ENCODE assay signal across 18 cellular contexts in the genomic region with DNA sequence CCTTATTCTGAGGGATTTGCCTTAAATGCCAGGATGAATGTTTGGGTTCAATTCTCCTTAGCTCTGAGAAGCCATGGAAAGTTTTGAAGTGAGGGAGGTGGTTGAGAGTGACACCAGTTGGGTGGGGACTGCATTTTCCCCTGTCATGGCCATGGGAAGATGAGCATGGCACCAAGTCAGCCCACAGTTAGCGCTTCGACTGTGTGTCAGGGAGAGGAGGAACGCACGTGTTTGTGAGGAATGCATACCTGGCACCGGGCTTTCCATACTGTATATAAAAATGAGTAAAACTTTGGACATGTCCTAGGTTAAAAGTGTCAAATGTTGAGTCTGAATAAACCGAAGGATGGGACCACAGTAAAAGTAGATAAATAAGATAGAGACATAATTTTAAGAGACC.
DNase-seq lines count a peak whose midpoint lies in the region; ATAC-seq, FAIRE-seq and TF ChIP-seq lines count a peak whose summit lies in the region.
"Had no signal": no experiment of that assay in that cellular context is flagged by ENCODE, and none has a peak within 500 bp of the region (broad histone marks: within the 10 kb centered on the region; RNA-seq: fewer than 3 reads in every experiment).

No MANE protein-coding gene starts in this region.

- peak overlapping the region; percentile 50 for H3K27ac Mint-ChIP-seq in astrocyte (ENCODE audit: unreplicated experiment)
- H3K27ac Mint-ChIP-seq in mesothelial cell of epicardium = peak overlapping the region; percentile 13
- H3K27ac Mint-ChIP-seq: CD4-positive, alpha-beta T cell; IgD-negative memory B cell had no signal

- no peak overlapping the region for H3K23ac ChIP-seq in IMR-90 (ENCODE audit: low read depth, low read length)

- no peak for ATAC-seq in IMR-90 (ENCODE audit: low read depth)

- H3K9me3 ChIP-seq in IMR-90 (ENCODE audit: control insufficient read depth, insufficient read depth, low read length) (no peaks in the 10 kb centered on the region), astrocyte (ENCODE audit: insufficient read depth, low read depth, low read length) (no peaks in the 10 kb centered on the region), smooth muscle cell (replicated peaks; ENCODE audit: low read depth) (no peaks in the 10 kb centered on the region)
- H3K9me3 ChIP-seq: BLaER1, HAP-1, SK-N-SH had no signal

- peaks cover 12% of the 10 kb centered on the region for H3F3A ChIP-seq in smooth muscle cell (ENCODE audit: low read depth)

- no peak overlapping the region for H3K56ac ChIP-seq in IMR-90 (ENCODE audit: extremely low read depth, insufficient read depth, low read length)

- no peaks in the 10 kb centered on the region for H3K27me3 Mint-ChIP-seq in astrocyte (ENCODE audit: low read depth, unreplicated experiment)
- no peaks in the 10 kb centered on the region for H3K27me3 Mint-ChIP-seq in mesothelial cell of epicardium (ENCODE audit: low read depth)
- H3K27me3 Mint-ChIP-seq: CD4-positive, alpha-beta T cell had no signal

- H3K36me3 Mint-ChIP-seq in astrocyte (ENCODE audit: low read depth, unreplicated experiment) = no peaks in the 10 kb centered on the region
- no peaks in the 10 kb centered on the region for H3K36me3 Mint-ChIP-seq in mesothelial cell of epicardium
- H3K36me3 Mint-ChIP-seq: IgD-negative memory B cell had no signal

- no peak for TF ChIP-seq POLR2A in IMR-90 (IDR thresholded peaks at IDR 0.05; ENCODE audit: low read depth, low read length)

- H3K4me3 Mint-ChIP-seq in astrocyte (ENCODE audit: unreplicated experiment) = no peak overlapping the region
- H3K4me3 Mint-ChIP-seq in mesothelial cell of epicardium = no peak overlapping the region
- H3K4me3 Mint-ChIP-seq: CD4-positive, alpha-beta T cell; IgD-negative memory B cell had no signal

- H3K14ac ChIP-seq in IMR-90 (replicated peaks; ENCODE audit: low read depth, low read length) = 0 out of 2 replicates have a peak overlapping the region, but pooled peaks have one; percentile 25

- H2BK15ac ChIP-seq in IMR-90 (ENCODE audit: low read depth, low read length) = peak overlapping the region; percentile 47; the same call in 2 of the 3 replicates

- peak overlapping the region; percentile 32; the same call in 1 of the 2 replicates for H4K91ac ChIP-seq in IMR-90 (ENCODE audit: insufficient read depth, low read depth, low read length)

- dilution Hi-C loops in IMR-90 (cut with HindIII; ENCODE audit: low sequenced_read_pairs, unreplicated experiment) = no loop called here

- peaks cover 22% of the 10 kb centered on the region for H3K4me1 Mint-ChIP-seq in astrocyte (ENCODE audit: low read depth, unreplicated experiment)
- peaks cover 46% of the 10 kb centered on the region for H3K4me1 Mint-ChIP-seq in mesothelial cell of epicardium
- H3K4me1 Mint-ChIP-seq: IgD-negative memory B cell had no signal

- H2AFZ ChIP-seq in IMR-90 (replicated peaks; ENCODE audit: low read length, poor library complexity) (no peak overlapping the region), astrocyte (ENCODE audit: low read depth, low read length) (no peak overlapping the region), smooth muscle cell (ENCODE audit: low read depth) (no peak overlapping the region)

- DNase-seq in IMR-90 = no peak
- no peak for DNase-seq in astrocyte (ENCODE audit: low read depth)
- no peak for DNase-seq in mesothelial cell of epicardium (ENCODE audit: low spot score in 2 of 2, unreplicated experiment in 2 of 2)
- DNase-seq in smooth muscle cell (lab: John Stamatoyannopoulos, UW; ENCODE audit: unreplicated experiment) = no peak
- no peak for DNase-seq in GDM1 (lab: John Stamatoyannopoulos, UW)
- no peak for DNase-seq in NCI-H2029 treated with DMSO at 0.1 percent for 48 hours (lab: John Stamatoyannopoulos, UW)
- no peak for DNase-seq in NCI-H146 (lab: John Stamatoyannopoulos, UW)
- DNase-seq: CD4-positive, alpha-beta T cell; GF-D8; NCI-H1694 treated with DMSO at 0.1 percent for 48 hours; NCI-H446 treated with DMSO at 0.1 percent for 48 hours; NCI-H526 treated with DMSO at 0.1 percent for 48 hours; SIG-M5; SK-N-SH had no signal

- peaks cover 9% of the 10 kb centered on the region for H3K4me1 ChIP-seq in IMR-90 (ENCODE audit: control insufficient read depth, insufficient read depth, low read length)
- peaks cover 33% of the 10 kb centered on the region for H3K4me1 ChIP-seq in astrocyte (ENCODE audit: insufficient read depth, low read length)
- peaks cover 26% of the 10 kb centered on the region for H3K4me1 ChIP-seq in smooth muscle cell (ENCODE audit: low read depth)
- H3K4me1 ChIP-seq: BLaER1 had no signal

- no peaks in the 10 kb centered on the region for H3K36me3 ChIP-seq in IMR-90 (ENCODE audit: control insufficient read depth, insufficient read depth, low read length)
- H3K36me3 ChIP-seq in astrocyte (ENCODE audit: insufficient read depth, low read length) = no peaks in the 10 kb centered on the region
- no peaks in the 10 kb centered on the region for H3K36me3 ChIP-seq in smooth muscle cell (ENCODE audit: low read depth)
- H3K36me3 ChIP-seq: BLaER1, HAP-1 had no signal

- H3K4me2 ChIP-seq in IMR-90 (ENCODE audit: low read depth, low read length) (no peak overlapping the region), astrocyte (ENCODE audit: low read length) (no peak overlapping the region), smooth muscle cell (no peak overlapping the region)
- H3K4me2 ChIP-seq: BLaER1 had no signal

- FAIRE-seq in astrocyte (lab: Jason Lieb, UNC) = no peak

- no TSS peak for BruUV-seq in IMR-90 (replicated peaks; lab: Mats Ljungman, UMichigan)

- POLR2A ChIA-PET in IMR-90 (lab: Charles Lee; ENCODE audit: unreplicated experiment) = no interaction called here

- H2AK5ac ChIP-seq in IMR-90 (ENCODE audit: low read depth, low read length) = peak overlapping the region; percentile 71; the same call in 1 of the 2 replicates

- H2BK5ac ChIP-seq in IMR-90 (ENCODE audit: low read depth, low read length, poor library complexity, severe bottlenecking) = no peak overlapping the region

- H3K4ac ChIP-seq in IMR-90 (ENCODE audit: low read depth, low read length) = 0 out of 2 replicates have a peak overlapping the region, but pooled peaks have one; percentile 56

- intact Hi-C loops in IMR-90 (cut with micrococcal nuclease) = no loop called here

- peak overlapping the region; percentile 37; the same call in 1 of the 2 replicates for H2BK120ac ChIP-seq in IMR-90 (ENCODE audit: low read depth, low read length)

- H3K79me1 ChIP-seq in IMR-90 (ENCODE audit: low read depth in 1 of 2, low read length in 2 of 2) = no peaks in the 10 kb centered on the region

- no peak overlapping the region for H3K18ac ChIP-seq in IMR-90 (ENCODE audit: low read depth, low read length)

- no peaks in the 10 kb centered on the region for H3K27me3 ChIP-seq in IMR-90 (ENCODE audit: control insufficient read depth, insufficient read depth, low read length)
- no peaks in the 10 kb centered on the region for H3K27me3 ChIP-seq in astrocyte (ENCODE audit: insufficient read depth, low read length)
- H3K27me3 ChIP-seq in smooth muscle cell (ENCODE audit: low read depth) = no peaks in the 10 kb centered on the region

- H3K9me1 ChIP-seq in IMR-90 (ENCODE audit: insufficient read depth, low read length) = peaks cover 18% of the 10 kb centered on the region

- 100% methylated on average over 3 of the region's 6 CpGs; no CpG with 5 or more reads in 1 of the 2 experiments for WGBS in IMR-90 (ENCODE audit: extremely low coverage in 2 of 2, insufficient read length in 1 of 2), 2 experiments
- 95% methylated on average over 6 of the region's 6 CpGs for WGBS in smooth muscle cell (ENCODE audit: low lambda C conversion rate)

- no peak overlapping the region for H2BK20ac ChIP-seq in IMR-90 (ENCODE audit: low read depth, low read length)

- H3K9ac ChIP-seq in IMR-90 (ENCODE audit: low read depth, low read length) (no peak overlapping the region), astrocyte (ENCODE audit: low read length) (peak overlapping the region; percentile 72), smooth muscle cell (ENCODE audit: low read depth) (no peak overlapping the region)
- H3K9ac ChIP-seq: BLaER1, SK-N-SH had no signal

- CTCF ChIA-PET in IMR-90 (lab: Yijun Ruan, JAX) = interaction anchor here (0.9 kb wide), 1 partner anchor 186 kb away, joined by 3 read pairs; no protein-coding TSS in a partner anchor

- H3K27ac ChIP-seq in IMR-90 (ENCODE audit: insufficient read depth, low read length) (no peak overlapping the region), astrocyte (ENCODE audit: low read depth, low read length) (peak overlapping the region; percentile 81), smooth muscle cell (ENCODE audit: low read depth) (peak overlapping the region; percentile 91)
- H3K27ac ChIP-seq: BLaER1, RWPE1 had no signal

- TF ChIP-seq CTCF in IMR-90 (conservative IDR thresholded peaks at IDR 0.05; ENCODE audit: low read depth, low read length) (no peak), astrocyte (IDR thresholded peaks at IDR 0.05; ENCODE audit: insufficient read depth, low read depth, low read length) (no peak), mesothelial cell of epicardium (IDR thresholded peaks at IDR 0.05; ENCODE audit: unreplicated experiment) (no peak), smooth muscle cell (IDR thresholded peaks at IDR 0.05; ENCODE audit: borderline replicate concordance, insufficient read depth, poor library complexity, severe bottlenecking) (no peak)

- H3K9me3 Mint-ChIP-seq in astrocyte (ENCODE audit: unreplicated experiment) = no peaks in the 10 kb centered on the region
- H3K9me3 Mint-ChIP-seq in mesothelial cell of epicardium = peaks cover 11% of the 10 kb centered on the region

- H4K20me1 ChIP-seq in IMR-90 (ENCODE audit: insufficient read depth, low read length) (no peaks in the 10 kb centered on the region), astrocyte (ENCODE audit: insufficient read depth, low read length) (no peaks in the 10 kb centered on the region), smooth muscle cell (ENCODE audit: low read depth) (no peaks in the 10 kb centered on the region)
- H4K20me1 ChIP-seq: BLaER1 had no signal

- no peak overlapping the region for H2AK9ac ChIP-seq in IMR-90 (replicated peaks; ENCODE audit: low read depth, low read length, poor library complexity)

- no peak overlapping the region for H3K4me3 ChIP-seq in IMR-90 (ENCODE audit: insufficient read depth, low read depth, low read length)
- no peak overlapping the region for H3K4me3 ChIP-seq in astrocyte (ENCODE audit: insufficient read depth, low read depth, low read length)
- no peak overlapping the region for H3K4me3 ChIP-seq in smooth muscle cell
- H3K4me3 ChIP-seq: BLaER1, HAP-1 had no signal

- no peak for TF ChIP-seq RAD21 in IMR-90 (IDR thresholded peaks at IDR 0.05; ENCODE audit: low read length)

- in situ Hi-C loops in IMR-90 (cut with MboI; ENCODE audit: low sequenced_read_pairs) = no loop called here

- no peak overlapping the region for H4K5ac ChIP-seq in IMR-90 (ENCODE audit: low read depth, low read length)

- no peaks in the 10 kb centered on the region for H3K79me2 ChIP-seq in astrocyte (ENCODE audit: insufficient read depth, low read length)
- H3K79me2 ChIP-seq in smooth muscle cell (ENCODE audit: low read depth) = no peaks in the 10 kb centered on the region

- no peak overlapping the region; a peak in 1 of 4 replicates for H4K8ac ChIP-seq in IMR-90 (ENCODE audit: low read depth in 2 of 2, low read length in 2 of 2)

TF ChIP-seq in IMR-90, 13 proteins besides CTCF, POLR2A, EP300 and RAD21 (continues in another document):
- TF ChIP-seq CEBPB (IDR thresholded peaks at IDR 0.05; ENCODE audit: low read depth, low read length) (no peak), RFX5 (IDR thresholded peaks at IDR 0.05; ENCODE audit: low read depth, low read length) (no peak)
